ENCODE assay signal across 8 cellular contexts in the genomic region with DNA sequence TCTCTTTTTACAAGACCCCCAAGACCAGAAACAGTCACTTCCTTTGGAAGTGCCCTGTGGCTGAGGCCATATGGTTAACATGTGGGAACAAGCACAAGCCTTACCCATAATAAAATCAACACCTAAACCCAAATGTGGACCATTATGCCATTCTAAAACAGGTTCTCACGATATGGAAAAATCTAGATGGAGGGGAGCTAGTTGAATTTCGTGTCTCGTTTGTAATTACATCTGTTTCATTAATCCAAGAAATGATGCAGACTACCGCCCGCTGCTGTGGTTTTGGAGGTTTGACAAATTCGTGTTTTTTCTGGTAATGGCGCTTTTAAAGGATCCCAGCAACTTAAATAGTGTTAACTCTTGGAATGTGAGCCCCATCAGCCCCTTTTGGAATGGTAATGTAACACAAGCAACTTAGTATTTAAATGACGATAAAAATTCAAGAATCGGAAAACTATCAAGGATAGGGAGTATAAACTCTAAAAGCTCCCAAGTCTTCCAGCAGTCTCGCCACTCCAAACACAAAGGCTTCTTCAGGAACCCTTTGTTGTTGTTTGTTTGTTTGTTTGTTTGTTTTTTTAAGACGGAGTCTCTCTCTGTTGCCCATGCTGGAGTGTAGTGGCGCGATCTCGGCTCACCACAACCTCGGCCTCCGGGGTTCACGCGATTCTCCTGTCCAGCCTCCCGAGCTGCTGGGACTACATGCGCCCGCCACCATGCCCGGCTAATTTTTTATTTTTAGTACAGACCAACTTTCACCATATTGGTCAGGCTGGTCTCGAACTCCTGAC. TPM values are rescaled to one million over a fixed set of nuclear protein-coding genes. Genes with fewer than 3 reads are reported as not detected.
A peak's percentile ranks its signal among the peaks of the same experiment; 100 is the strongest.
DNase-seq lines count a peak whose midpoint lies in the region; ATAC-seq and TF ChIP-seq lines count a peak whose summit lies in the region.

No MANE protein-coding gene starts in this region.

- H3K27ac ChIP-seq in Peyer's patch (peak overlapping the region; percentile 97 to 98 (median 98)), coronary artery (peak overlapping the region; percentile 96 to 99), mesendoderm (ENCODE audit: low read depth, low read length) (peak overlapping the region; percentile 89), aorta (ENCODE audit: low read depth in 1 of 2, low read length in 2 of 2) (peak overlapping the region; percentile 93 to 97)

- H3K23ac ChIP-seq in mesendoderm (ENCODE audit: low read length): peak overlapping the region; percentile 16

- no peak for TF ChIP-seq CTCF in Peyer's patch (IDR thresholded peaks at IDR 0.05)
- no peak for TF ChIP-seq CTCF in coronary artery (IDR thresholded peaks at IDR 0.05)

- peaks cover 0 to 12% (median 0%) of the 10 kb centered on the region in 3 donors for H3K36me3 ChIP-seq in Peyer's patch
- H3K36me3 ChIP-seq in mesendoderm (ENCODE audit: control insufficient read depth, insufficient read depth, low read length): peaks cover 2% of the 10 kb centered on the region
- H3K36me3 ChIP-seq in aorta (ENCODE audit: control insufficient read depth in 1 of 2, insufficient read depth in 2 of 2, low read length in 1 of 2): no peaks in the 10 kb centered on the region

- H3K79me1 ChIP-seq in mesendoderm (ENCODE audit: low read length): peaks cover 1% of the 10 kb centered on the region

- H3K4me3 ChIP-seq in Peyer's patch: peak overlapping the region; percentile 71 to 94 (median 84)
- peak overlapping the region; percentile 88 for H3K4me3 ChIP-seq in coronary artery
- H3K4me3 ChIP-seq in mesendoderm (ENCODE audit: low read length): peak overlapping the region; percentile 99
- H3K4me3 ChIP-seq in aorta (ENCODE audit: low read length in 2 of 2): peak overlapping the region; percentile 70

- no CpG with 5 or more reads among the region's 23 CpGs for WGBS in mesendoderm (ENCODE audit: extremely low coverage, insufficient coverage, low lambda C conversion rate)
- 0 to 1% methylated on average over 23 of the region's 23 CpGs for WGBS in aorta, 2 donors

- H2BK5ac ChIP-seq in mesendoderm (ENCODE audit: low read length): peak overlapping the region; percentile 52

- peaks cover 4 to 49% (median 28%) of the 10 kb centered on the region in 4 donors for H3K4me1 ChIP-seq in Peyer's patch
- no peaks in the 10 kb centered on the region for H3K4me1 ChIP-seq in mesendoderm (ENCODE audit: control insufficient read depth, low read depth, low read length)
- H3K4me1 ChIP-seq in aorta (ENCODE audit: control insufficient read depth in 1 of 2, insufficient read depth in 2 of 2, low read length in 2 of 2): peaks cover 0 to 2% of the 10 kb centered on the region in 2 donors

- no peak overlapping the region for H3K4ac ChIP-seq in mesendoderm (ENCODE audit: low read depth, low read length)

- H3K9me3 ChIP-seq in Peyer's patch (no peaks in the 10 kb centered on the region), aorta (ENCODE audit: control insufficient read depth, low read length) (no peaks in the 10 kb centered on the region)

- peaks cover 61% of the 10 kb centered on the region for H3K79me2 ChIP-seq in mesendoderm (ENCODE audit: control insufficient read depth, insufficient read depth, low read length)

- no peak for ATAC-seq in aorta (ENCODE audit: low FRiP score)
- ATAC-seq in GM21423 (IDR thresholded peaks at IDR 0.05; ENCODE audit: unreplicated experiment): no peak

- peak overlapping the region; percentile 76 for H3K4me2 ChIP-seq in mesendoderm (ENCODE audit: low read length)

- no peak for TF ChIP-seq POLR2A in Peyer's patch (IDR thresholded peaks at IDR 0.05)

- H4K5ac ChIP-seq in mesendoderm (ENCODE audit: low read length): peak overlapping the region; percentile 44

- intact Hi-C loops in aorta (cut with DNase I): loop anchor here (5.0 kb wide), 1 partner anchor 65 kb away; the partner anchor contains the start of gene COPG1 (in 2 of the 2)

- H2AK5ac ChIP-seq in mesendoderm (ENCODE audit: low read length): no peak overlapping the region

- peak overlapping the region; percentile 100 for H3K56ac ChIP-seq in mesendoderm (ENCODE audit: low read length)

- H3K27me3 ChIP-seq in Peyer's patch: no peaks in the 10 kb centered on the region
- H3K27me3 ChIP-seq in mesendoderm (ENCODE audit: insufficient read depth, low read length, poor library complexity): no peaks in the 10 kb centered on the region
- no peaks in the 10 kb centered on the region for H3K27me3 ChIP-seq in aorta (ENCODE audit: control insufficient read depth in 1 of 2, insufficient read depth in 2 of 2, low read length in 1 of 2)

- H2BK15ac ChIP-seq in mesendoderm (replicated peaks; ENCODE audit: low read depth): no peak overlapping the region

- H3K18ac ChIP-seq in mesendoderm (ENCODE audit: low read length): peak overlapping the region; percentile 92

- DNase-seq in NK-92 treated with Interleukin-12 subunit alpha and Interleukin-12 subunit beta, amount 100 ng/mL, for 24 hours (lab: John Stamatoyannopoulos, UW): peak; percentile 22
- DNase-seq in NK-92 (lab: John Stamatoyannopoulos, UW; ENCODE audit: unreplicated experiment) (no peak), Peyer's patch (no peak), coronary artery (ENCODE audit: low spot score) (no peak), mesendoderm (peak; percentile 41), aorta (no peak), SKM-1 (lab: John Stamatoyannopoulos, UW; ENCODE audit: unreplicated experiment) (no peak)

- no peak overlapping the region for H4K8ac ChIP-seq in mesendoderm (ENCODE audit: low read depth, low read length)

- peak overlapping the region; percentile 100 for H3K9ac ChIP-seq in mesendoderm (ENCODE audit: low read length)

- no peak overlapping the region for H2BK120ac ChIP-seq in mesendoderm (ENCODE audit: low read depth, low read length)

RNA-seq across cellular contexts. Expression of gene CNBP, which starts 1.1 kb away (rescaled TPM):
- total RNA-seq in Peyer's patch: 100 to 1,000 TPM; 191 to 261 (median 231) TPM
- 358 TPM for polyA plus RNA-seq in mesendoderm (2013, experiment 1 of 2)
- 356 TPM for polyA plus RNA-seq in mesendoderm (2013, experiment 2 of 2)
- 100 to 1,000 TPM; 287 to 306 TPM for total RNA-seq in aorta
- polyA plus RNA-seq in aorta: 100 to 1,000 TPM; 385 to 476 TPM

RNA-seq across cellular contexts. Expression of gene ISY1, which starts 21.7 kb away (rescaled TPM):
- 10 to 100 TPM; 11.1 to 24.9 (median 18.2) TPM for total RNA-seq in Peyer's patch
- 15.1 TPM for polyA plus RNA-seq in mesendoderm (2013, experiment 1 of 2)
- polyA plus RNA-seq in mesendoderm (2013, experiment 2 of 2): 15.1 TPM
- total RNA-seq in aorta: 10 to 100 TPM; 26.1 to 30.3 TPM
- polyA plus RNA-seq in aorta: 10 to 100 TPM; 23.8 to 26.3 TPM

Comparison
In these comparisons a context has a peak if more than half of its experiments do, and no peak if none do; other contexts are left out.
1. DNase-seq: peak in NK-92 treated with Interleukin-12 subunit alpha and Interleukin-12 subunit beta, amount 100 ng/mL, for 24 hours (single experiment) and mesendoderm (single experiment); none in NK-92 (single experiment), Peyer's patch (0 of 3), coronary artery (single experiment), aorta (0 of 2) and SKM-1 (single experiment).
2. Peak in every context shown above with its lines, with median percentiles within 50 percentile points of each other: H3K27ac ChIP-seq and H3K4me3 ChIP-seq.